8 cellular contexts compared by ENCODE assay signal in the genomic region with DNA sequence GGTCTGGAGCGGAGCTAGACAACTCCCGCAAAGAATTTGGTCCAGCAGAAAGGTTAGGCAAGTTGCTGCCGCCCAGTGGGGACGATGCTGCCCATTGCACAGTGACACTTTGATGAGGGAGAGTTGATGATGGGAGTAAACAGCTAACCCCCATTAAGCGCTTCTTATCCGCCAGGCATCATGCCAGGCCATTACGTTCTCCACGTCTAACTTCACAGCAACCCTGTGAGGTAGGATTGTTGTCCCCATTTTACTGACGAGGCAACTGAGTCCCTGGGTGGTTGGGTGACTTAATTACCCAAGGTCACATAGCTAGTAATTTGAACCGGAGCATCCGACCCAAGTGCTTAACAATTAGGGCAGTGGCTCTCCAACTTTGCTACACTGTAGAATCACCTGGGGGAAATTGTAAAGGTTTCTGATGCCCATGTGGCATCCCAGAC. TPM values are rescaled to one million over a fixed set of nuclear protein-coding genes. Genes with fewer than 3 reads are reported as not detected.
DNase-seq lines count a peak whose midpoint lies in the region; ATAC-seq and TF ChIP-seq lines count a peak whose summit lies in the region.

No MANE protein-coding gene starts in this region.

- H3K4me3 ChIP-seq in esophagus (ENCODE audit: low read depth in 1 of 2, low read length in 2 of 2): peak overlapping the region; percentile 76 to 95
- peak overlapping the region; percentile 85 for H3K4me3 ChIP-seq in osteoblast (ENCODE audit: insufficient read depth, low read length)

- 9% methylated on average over 11 of the region's 11 CpGs for whole genome bisulfite sequencing in esophagus, 2 donors

- peaks cover 56% of the 10 kb centered on the region for H3K79me2 ChIP-seq in osteoblast (ENCODE audit: insufficient read depth, low read length)

- H3K4me1 ChIP-seq in esophagus (ENCODE audit: control insufficient read depth in 2 of 2, insufficient read depth in 2 of 2, low read length in 1 of 2) (no peaks in the 10 kb centered on the region), osteoblast (ENCODE audit: insufficient read depth, low read length) (peaks cover 11% of the 10 kb centered on the region)

- ATAC-seq in GM18498 (IDR thresholded peaks at IDR 0.05; ENCODE audit: unreplicated experiment) (peak; percentile 3), GM21529 (IDR thresholded peaks at IDR 0.05; ENCODE audit: unreplicated experiment) (no peak), HG03159 (IDR thresholded peaks at IDR 0.05; ENCODE audit: unreplicated experiment) (no peak)

- peak; percentile 20 for DNase-seq in 8988T
- DNase-seq in RPMI8226: peak; percentile 49
- no peak for DNase-seq in osteoblast (ENCODE audit: insufficient read length, low spot score, missing footprints)
- DNase-seq in occipital lobe (lab: John Stamatoyannopoulos, UW): no peak

- H3K4me2 ChIP-seq in osteoblast (ENCODE audit: insufficient read depth, low read length): peak overlapping the region; percentile 96

- H3K27ac ChIP-seq in esophagus (ENCODE audit: low read depth in 2 of 2, low read length in 1 of 2): peak overlapping the region; percentile 89 to 94
- peak overlapping the region; percentile 60 for H3K27ac ChIP-seq in osteoblast (ENCODE audit: low read depth, low read length)

- peak overlapping the region; percentile 81 for H2AFZ ChIP-seq in osteoblast (ENCODE audit: low read length)

- H3K36me3 ChIP-seq in esophagus (ENCODE audit: control insufficient read depth in 2 of 2, insufficient read depth in 2 of 2, low read length in 1 of 2) (no peaks in the 10 kb centered on the region), osteoblast (ENCODE audit: insufficient read depth, low read length) (no peaks in the 10 kb centered on the region)

- H3K9me3 ChIP-seq in esophagus (ENCODE audit: control insufficient read depth in 2 of 2, insufficient read depth in 1 of 2, low read depth in 1 of 2, low read length in 1 of 2) (no peaks in the 10 kb centered on the region), osteoblast (ENCODE audit: low read depth, low read length) (no peaks in the 10 kb centered on the region)

- H4K20me1 ChIP-seq in osteoblast (ENCODE audit: insufficient read depth, low read length): peaks cover 48% of the 10 kb centered on the region

- peak; percentile 18 for TF ChIP-seq CTCF in osteoblast (IDR thresholded peaks at IDR 0.05; ENCODE audit: extremely low read depth, low read depth, low read length)

- H3K27me3 ChIP-seq in esophagus (ENCODE audit: control insufficient read depth in 1 of 2, insufficient read depth in 2 of 2, low read length in 2 of 2) (no peaks in the 10 kb centered on the region), osteoblast (ENCODE audit: insufficient read depth, low read length) (peaks cover 5% of the 10 kb centered on the region)

RNA-seq across cellular contexts. Expression of gene RALGAPB, which starts 0.7 kb away (rescaled TPM):
- 10 to 100 TPM in 1 of 2 donors, 1 to 10 TPM in 1; 9.6 to 10.3 TPM for polyA plus RNA-seq in esophagus
- total RNA-seq in osteoblast (42.7 and 43.6 TPM in 2 replicates), occipital lobe (48.4 TPM)

RNA-seq across cellular contexts. Expression of gene SNHG17, which starts 38.2 kb away (rescaled TPM):
- polyA plus RNA-seq in esophagus: 10 to 100 TPM; 32.6 to 39.3 TPM
- total RNA-seq in osteoblast (5.6 and 6.9 TPM in 2 replicates), occipital lobe (2.8 TPM)

Comparison
In these comparisons a context has a peak if more than half of its experiments do, and no peak if none do; other contexts are left out.
1. DNase-seq: peak in 8988T (single experiment) and RPMI8226 (single experiment); none in osteoblast (single experiment) and occipital lobe (single experiment).